ENCODE assay signal across 1 cellular context in genomic region chr2:232611559-232612218, GRCh38.
TF ChIP-seq lines count a peak whose summit lies in the region.

No MANE protein-coding gene starts in this region.

TF ChIP-seq in HepG2, 621 proteins besides CTCF, POLR2A, EP300 and RAD21 (continued from another document and continues in another):
- TF ChIP-seq ZNF407 (CRISPR knock-in tag; IDR thresholded peaks at IDR 0.05; ENCODE audit: not compliant biosample characterization) (peak; percentile 40), SALL2 (CRISPR knock-in tag; IDR thresholded peaks at IDR 0.05) (0 out of 2 replicates have a peak, but pooled peaks have one; percentile 31), ZNF749 (CRISPR knock-in tag; IDR thresholded peaks at IDR 0.05; ENCODE audit: borderline replicate concordance) (no peak), LCORL (IDR thresholded peaks at IDR 0.05) (no peak), LCORL (CRISPR knock-in tag; IDR thresholded peaks at IDR 0.05) (0 out of 2 replicates have a peak, but pooled peaks have one; percentile 36), IRF2 (CRISPR knock-in tag; IDR thresholded peaks at IDR 0.05) (0 out of 2 replicates have a peak, but pooled peaks have one; percentile 32), ZNF225 (CRISPR knock-in tag; IDR thresholded peaks at IDR 0.05) (no peak), ATF1 (CRISPR knock-in tag; IDR thresholded peaks at IDR 0.05) (no peak), IRF9 (CRISPR knock-in tag; IDR thresholded peaks at IDR 0.05; ENCODE audit: borderline replicate concordance) (no peak), ZBTB14 (CRISPR knock-in tag; IDR thresholded peaks at IDR 0.05) (peak; percentile 24; the same call in 1 of the 2 replicates), MAX (IDR thresholded peaks at IDR 0.05) (0 out of 2 replicates have a peak, but pooled peaks have one; percentile 18), TFE3 (CRISPR knock-in tag; IDR thresholded peaks at IDR 0.05) (no peak), CENPT (CRISPR knock-in tag; IDR thresholded peaks at IDR 0.05; ENCODE audit: low read depth) (no peak), ZGPAT (CRISPR knock-in tag; IDR thresholded peaks at IDR 0.05) (0 out of 2 replicates have a peak, but pooled peaks have one; percentile 22), MAZ (IDR thresholded peaks at IDR 0.05; ENCODE audit: borderline replicate concordance, low read depth, low read length) (no peak), MAZ (CRISPR knock-in tag; IDR thresholded peaks at IDR 0.05; ENCODE audit: low read depth) (0 out of 2 replicates have a peak, but pooled peaks have one; percentile 26), THAP11 (CRISPR knock-in tag; IDR thresholded peaks at IDR 0.05) (0 out of 2 replicates have a peak, but pooled peaks have one; percentile 30), MTF2 (CRISPR knock-in tag; IDR thresholded peaks at IDR 0.05; ENCODE audit: borderline replicate concordance) (0 out of 2 replicates have a peak, but pooled peaks have one; percentile 45), TEAD2 (CRISPR knock-in tag; IDR thresholded peaks at IDR 0.05) (peak; percentile 19; the same call in 1 of the 2 replicates), ZNF766 (CRISPR knock-in tag; IDR thresholded peaks at IDR 0.05; ENCODE audit: borderline replicate concordance) (no peak), SALL1 (CRISPR knock-in tag; IDR thresholded peaks at IDR 0.05) (peak; percentile 48; the same call in 1 of the 2 replicates), ZNF580 (CRISPR knock-in tag; IDR thresholded peaks at IDR 0.05; ENCODE audit: borderline replicate concordance, low read depth) (no peak), PRDM10 (CRISPR knock-in tag; IDR thresholded peaks at IDR 0.05; ENCODE audit: low read depth) (no peak), ZFP90 (CRISPR knock-in tag; IDR thresholded peaks at IDR 0.05; ENCODE audit: borderline replicate concordance) (0 out of 2 replicates have a peak, but pooled peaks have one; percentile 28), ZNF276 (CRISPR knock-in tag; IDR thresholded peaks at IDR 0.05; ENCODE audit: low read depth) (no peak), CEBPG (CRISPR knock-in tag; IDR thresholded peaks at IDR 0.05) (no peak), XRCC5 (optimal IDR thresholded peaks at IDR 0.05; ENCODE audit: low read length) (peak; percentile 71), DBP (CRISPR knock-in tag; IDR thresholded peaks at IDR 0.05; ENCODE audit: not compliant biosample characterization) (no peak), ZNF143 (CRISPR knock-in tag; IDR thresholded peaks at IDR 0.05) (no peak), TEAD3 (CRISPR knock-in tag; optimal IDR thresholded peaks at IDR 0.05; ENCODE audit: borderline replicate concordance) (peak; percentile 42), GATAD2A (CRISPR knock-in tag; IDR thresholded peaks at IDR 0.05) (0 out of 2 replicates have a peak, but pooled peaks have one; percentile 34), ZNF772 (CRISPR knock-in tag; IDR thresholded peaks at IDR 0.05) (no peak), TFDP1 (CRISPR knock-in tag; IDR thresholded peaks at IDR 0.05; ENCODE audit: borderline replicate concordance) (no peak), HES4 (CRISPR knock-in tag; IDR thresholded peaks at IDR 0.05; ENCODE audit: borderline replicate concordance) (no peak), RFXAP (CRISPR knock-in tag; IDR thresholded peaks at IDR 0.05; ENCODE audit: borderline replicate concordance) (no peak)
